8 cellular contexts compared by ENCODE assay signal in genomic region chr21:26116456-26117011, GRCh38. TPM values are rescaled to one million over a fixed set of nuclear protein-coding genes. Genes with fewer than 3 reads are reported as not detected.
A peak's percentile ranks its signal among the peaks of the same experiment; 100 is the strongest.
DNase-seq lines count a peak whose midpoint lies in the region; ATAC-seq and TF ChIP-seq lines count a peak whose summit lies in the region.

No MANE protein-coding gene starts in this region.

- peak; percentile 67 for DNase-seq in COLO829 (ENCODE audit: low spot score)
- DNase-seq in PC-3, result peak; percentile 84
- DNase-seq in fibroblast of mammary gland (ENCODE audit: low read depth), result peak; percentile 82
- peak; percentile 28 for DNase-seq in prostate gland (ENCODE audit: low spot score)
- no peak for DNase-seq in stimulated activated naive CD8-positive, alpha-beta T cell treated with anti-CD3 and anti-CD28 coated beads, Interleukin-15, Interleukin-2, amounts not matched to agents 100 U/mL and 50 U/mL, for 24 hours
- DNase-seq in adrenal gland, result no peak
- DNase-seq in activated CD4-positive, alpha-beta T cell treated with anti-CD3 and anti-CD28 coated beads, Interleukin-2, amount 10 ng/mL, durations not matched to agents 7 days and 5 days, result no peak

- H3K4me3 ChIP-seq in PC-3 (ENCODE audit: low read length) (peak overlapping the region; percentile 22; the same call in 1 of the 2 replicates), fibroblast of mammary gland (ENCODE audit: control insufficient read depth, low read depth, low read length) (no peak overlapping the region), prostate gland (no peak overlapping the region), adrenal gland (no peak overlapping the region)

- no peak for TF ChIP-seq POLR2A in prostate gland (IDR thresholded peaks at IDR 0.05)
- no peak for TF ChIP-seq POLR2A in adrenal gland (IDR thresholded peaks at IDR 0.05)

- H3K27ac ChIP-seq in PC-3 (ENCODE audit: low read length), result peak overlapping the region; percentile 96
- H3K27ac ChIP-seq in prostate gland, result peak overlapping the region; percentile 28
- H3K27ac ChIP-seq in adrenal gland, result peak overlapping the region in 1 of 5 donors; percentile 36

- no peaks in the 10 kb centered on the region for H3K36me3 Mint-ChIP-seq in activated CD4-positive, alpha-beta T cell treated with anti-CD3 and anti-CD28 coated beads, Interleukin-2, amount 10 ng/mL, durations not matched to agents 7 days and 5 days (ENCODE audit: low read depth)

- H3K9me3 ChIP-seq in PC-3 (ENCODE audit: low read length), result no peaks in the 10 kb centered on the region
- H3K9me3 ChIP-seq in prostate gland, result no peaks in the 10 kb centered on the region
- H3K9me3 ChIP-seq in adrenal gland (replicated peaks in 1 of 3), result no peaks in the 10 kb centered on the region

- peaks cover 3% of the 10 kb centered on the region for H3K4me1 Mint-ChIP-seq in activated CD4-positive, alpha-beta T cell treated with anti-CD3 and anti-CD28 coated beads, Interleukin-2, amount 10 ng/mL, durations not matched to agents 7 days and 5 days

- BruUV-seq in PC-3 (replicated peaks; lab: Mats Ljungman, UMichigan), result no TSS peak

- POLR2A ChIA-PET in PC-3 (lab: Charles Lee; ENCODE audit: unreplicated experiment), result interaction anchor here (0.5 to 0.7 kb wide), 3 partner anchors 93 to 541 kb away, joined by 3 to 18 read pairs (median 5); no protein-coding TSS in a partner anchor
- POLR2A ChIA-PET in activated CD4-positive, alpha-beta T cell treated with anti-CD3 and anti-CD28 coated beads, Interleukin-2, amount 10 ng/mL, durations not matched to agents 7 days and 5 days (lab: Charles Lee), result no interaction called here

- H3K9ac ChIP-seq in PC-3 (ENCODE audit: low read length), result peak overlapping the region; percentile 85

- no peak overlapping the region for H3K27ac Mint-ChIP-seq in activated CD4-positive, alpha-beta T cell treated with anti-CD3 and anti-CD28 coated beads, Interleukin-2, amount 10 ng/mL, durations not matched to agents 7 days and 5 days

- ATAC-seq in PC-3, result peak; percentile 51
- no peak for ATAC-seq in stimulated activated naive CD8-positive, alpha-beta T cell treated with anti-CD3 and anti-CD28 coated beads, Interleukin-15, Interleukin-2, amounts not matched to agents 100 U/mL and 50 U/mL, for 24 hours
- ATAC-seq in GM21786 (IDR thresholded peaks at IDR 0.05; ENCODE audit: unreplicated experiment), result no peak

- H3K79me2 ChIP-seq in PC-3 (ENCODE audit: low read length), result peaks cover 75% of the 10 kb centered on the region

- H3K9me3 Mint-ChIP-seq in activated CD4-positive, alpha-beta T cell treated with anti-CD3 and anti-CD28 coated beads, Interleukin-2, amount 10 ng/mL, durations not matched to agents 7 days and 5 days, result no peaks in the 10 kb centered on the region

- WGBS in prostate gland, result 39% methylated on average over 5 of the region's 5 CpGs
- 48 to 64% (median 54%) methylated on average over 5 of the region's 5 CpGs for WGBS in adrenal gland, 4 donors

- H3K4me1 ChIP-seq in PC-3 (ENCODE audit: insufficient read depth, low read length), result peaks cover 31% of the 10 kb centered on the region
- H3K4me1 ChIP-seq in prostate gland (replicated peaks), result peaks cover 5% of the 10 kb centered on the region
- H3K4me1 ChIP-seq in adrenal gland (replicated peaks in 1 of 2), result peaks cover 14 to 32% of the 10 kb centered on the region in 2 donors

- no peaks in the 10 kb centered on the region for H3K27me3 ChIP-seq in PC-3 (ENCODE audit: low read length)
- no peaks in the 10 kb centered on the region for H3K27me3 ChIP-seq in prostate gland (replicated peaks; ENCODE audit: insufficient read depth)
- H3K27me3 ChIP-seq in adrenal gland, result no peaks in the 10 kb centered on the region

- peak overlapping the region; percentile 72 for H3K4me2 ChIP-seq in PC-3 (ENCODE audit: low read length)

- no peaks in the 10 kb centered on the region for H4K20me1 ChIP-seq in PC-3 (ENCODE audit: low read length)

- intact Hi-C loops in PC-3 (cut with micrococcal nuclease), result no loop called here
- intact Hi-C loops in prostate gland (cut with DNase I), result no loop called here
- intact Hi-C loops in adrenal gland (cut with DNase I), result no loop called here

- no peak overlapping the region for H2AFZ ChIP-seq in PC-3 (ENCODE audit: low read length)

- no peak for TF ChIP-seq CTCF in PC-3 (conservative IDR thresholded peaks at IDR 0.05; ENCODE audit: low read depth, low read length)
- TF ChIP-seq CTCF in fibroblast of mammary gland (conservative IDR thresholded peaks at IDR 0.05; ENCODE audit: control insufficient read depth, insufficient read depth, low read depth, low read length), result no peak
- no peak for TF ChIP-seq CTCF in prostate gland (IDR thresholded peaks at IDR 0.05)
- TF ChIP-seq CTCF in adrenal gland (IDR thresholded peaks at IDR 0.05), result no peak

- H3K36me3 ChIP-seq in PC-3 (ENCODE audit: low read depth, low read length), result peaks cover 1% of the 10 kb centered on the region; the same call in 1 of the 2 replicates
- H3K36me3 ChIP-seq in prostate gland, result no peaks in the 10 kb centered on the region
- no peaks in the 10 kb centered on the region for H3K36me3 ChIP-seq in adrenal gland (replicated peaks in 1 of 2)

- CTCF ChIA-PET in PC-3 (lab: Charles Lee), result no interaction called here
- CTCF ChIA-PET in activated CD4-positive, alpha-beta T cell treated with anti-CD3 and anti-CD28 coated beads, Interleukin-2, amount 10 ng/mL, durations not matched to agents 7 days and 5 days (lab: Charles Lee), result no interaction called here

- no peaks in the 10 kb centered on the region for H3F3A ChIP-seq in PC-3 (ENCODE audit: low read length, unreplicated experiment)

- H3K27me3 Mint-ChIP-seq in activated CD4-positive, alpha-beta T cell treated with anti-CD3 and anti-CD28 coated beads, Interleukin-2, amount 10 ng/mL, durations not matched to agents 7 days and 5 days, result no peaks in the 10 kb centered on the region

- H3K4me3 Mint-ChIP-seq in activated CD4-positive, alpha-beta T cell treated with anti-CD3 and anti-CD28 coated beads, Interleukin-2, amount 10 ng/mL, durations not matched to agents 7 days and 5 days, result no peak overlapping the region

- no peaks in the 10 kb centered on the region for H3K9me2 ChIP-seq in PC-3 (replicated peaks; ENCODE audit: low read length)

RNA-seq across cellular contexts. Expression of gene APP, which starts 54.0 kb away (rescaled TPM):
- total RNA-seq in PC-3 (2014; rRNA removed), result 266 and 329 TPM in 2 replicates
- 100 to 1,000 TPM; 267 to 564 TPM for total RNA-seq in prostate gland
- 1,000 to 10,000 TPM in 1 of 8 donors, 100 to 1,000 TPM in 7; 558 to 1,079 (median 784) TPM for total RNA-seq in adrenal gland
- 100 to 1,000 TPM; 161 to 708 (median 434) TPM for polyA plus RNA-seq in adrenal gland
- 10 to 100 TPM; 31.0 to 31.4 TPM for total RNA-seq in activated CD4-positive, alpha-beta T cell treated with anti-CD3 and anti-CD28 coated beads, Interleukin-2, amount 10 ng/mL, durations not matched to agents 7 days and 5 days

Comparison
In these comparisons a context has a peak if more than half of its experiments do, and no peak if none do; other contexts are left out.
1. DNase-seq: peak in COLO829 (single experiment), PC-3 (single experiment), fibroblast of mammary gland (single experiment) and prostate gland (single experiment); none in stimulated activated naive CD8-positive, alpha-beta T cell treated with anti-CD3 and anti-CD28 coated beads, Interleukin-15, Interleukin-2, amounts not matched to agents 100 U/mL and 50 U/mL, for 24 hours (single experiment), adrenal gland (0 of 7) and activated CD4-positive, alpha-beta T cell treated with anti-CD3 and anti-CD28 coated beads, Interleukin-2, amount 10 ng/mL, durations not matched to agents 7 days and 5 days (single experiment).